In the genomic region with DNA sequence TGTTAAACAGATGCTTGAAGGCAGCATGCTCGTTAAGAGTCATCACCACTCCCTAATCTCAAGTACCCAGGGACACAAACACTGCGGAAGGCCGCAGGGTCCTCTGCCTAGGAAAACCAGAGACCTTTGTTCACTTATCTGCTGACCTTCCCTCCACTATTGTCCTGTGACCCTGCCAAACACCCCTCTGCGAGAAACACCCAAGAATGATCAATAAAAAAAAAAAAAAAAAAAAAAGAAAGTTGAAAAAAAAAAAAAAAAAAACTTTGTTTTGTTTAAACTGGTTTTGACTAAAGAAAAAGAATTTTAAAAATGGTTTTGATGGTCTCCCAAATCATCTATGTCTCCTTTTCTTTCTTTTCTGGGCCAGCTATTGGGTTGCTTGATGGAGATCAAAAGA, we compare ENCODE assay signal across 2 cellular contexts. TPM values are rescaled to one million over a fixed set of nuclear protein-coding genes. Genes with fewer than 3 reads are reported as not detected.
"Had no signal": no experiment of that assay in that cellular context is flagged by ENCODE, and none has a peak within 500 bp of the region (broad histone marks: within the 10 kb centered on the region; RNA-seq: fewer than 3 reads in every experiment).

No MANE protein-coding gene starts in this region.

RNA-seq across cellular contexts. Expression of gene ADIPOQ, which starts 32.3 kb away (rescaled TPM):
- total RNA-seq: G401, GM12878 had no signal
- polyA plus RNA-seq: GM12878 had no signal
